ENCODE assay signal across 1 cellular context in genomic region chr1:224493269-224493668, GRCh38.
TF ChIP-seq lines count a peak whose summit lies in the region.

No MANE protein-coding gene starts in this region.

TF ChIP-seq in GM23338, 12 proteins besides CTCF, POLR2A, EP300 and RAD21 (continued from another document):
- TF ChIP-seq ZNF462 (CRISPR knock-in tag; IDR thresholded peaks at IDR 0.05), result no peak
- no peak for TF ChIP-seq EZH2phosphoT487 (IDR thresholded peaks at IDR 0.05; ENCODE audit: unreplicated experiment)
- TF ChIP-seq CREB1 (CRISPR knock-in tag; IDR thresholded peaks at IDR 0.05; ENCODE audit: low read depth), result no peak
- no peak for TF ChIP-seq REST (IDR thresholded peaks at IDR 0.05; ENCODE audit: unreplicated experiment)
- no peak for TF ChIP-seq JUNB (IDR thresholded peaks at IDR 0.05; ENCODE audit: unreplicated experiment)
- TF ChIP-seq ZNF114 (CRISPR knock-in tag; IDR thresholded peaks at IDR 0.05), result no peak
TF ChIP-seq in GM23338: peak in this region for 0.
